32 cellular contexts compared by ENCODE assay signal in genomic region chr14:99517046-99517642, GRCh38. TPM values are rescaled to one million over a fixed set of nuclear protein-coding genes. Genes with fewer than 3 reads are reported as not detected.
A peak's percentile ranks its signal among the peaks of the same experiment; 100 is the strongest.
DNase-seq lines count a peak whose midpoint lies in the region; ATAC-seq, FAIRE-seq and TF ChIP-seq lines count a peak whose summit lies in the region.
"Had no signal": no experiment of that assay in that cellular context is flagged by ENCODE, and none has a peak within 500 bp of the region (broad histone marks: within the 10 kb centered on the region; RNA-seq: fewer than 3 reads in every experiment).

No MANE protein-coding gene starts in this region.

- no peak overlapping the region for H2AFZ ChIP-seq in H1 (ENCODE audit: low read length)
- H2AFZ ChIP-seq in trophoblast cell (ENCODE audit: insufficient read depth, low read length, poor library complexity), result no peak overlapping the region

- no peak overlapping the region for H3K4me2 ChIP-seq in H1 (ENCODE audit: insufficient read depth in 1 of 2, low read depth in 2 of 2, low read length in 2 of 2)
- H3K4me2 ChIP-seq in trophoblast cell (ENCODE audit: low read length), result no peak overlapping the region
- H3K4me2 ChIP-seq: KMS-11 had no signal

- no peak overlapping the region for H3K56ac ChIP-seq in H1 (replicated peaks; ENCODE audit: insufficient read length, low read depth, low read length)

- H3K23me2 ChIP-seq in H1 (ENCODE audit: low read depth, low read length), result no peaks in the 10 kb centered on the region

- no peak for TF ChIP-seq EP300 in H1 (IDR thresholded peaks at IDR 0.05; ENCODE audit: borderline replicate concordance in 1 of 2, low read depth in 2 of 2, low read length in 2 of 2)

- H3K4me3 ChIP-seq in right cardiac atrium (ENCODE audit: low read length) (no peak overlapping the region), H1 (ENCODE audit: extremely low read depth in 1 of 4, insufficient read depth in 2 of 4, low read depth in 3 of 4, low read length in 4 of 4) (no peak overlapping the region), trophoblast cell (ENCODE audit: low read depth, low read length) (no peak overlapping the region)
- H3K4me3 ChIP-seq: psoas muscle, SK-N-MC, skin epidermis, thyroid gland had no signal

- H3K27ac ChIP-seq in right cardiac atrium (ENCODE audit: low read length), result no peak overlapping the region
- H3K27ac ChIP-seq in H1 (ENCODE audit: low read depth, low read length), result no peak overlapping the region
- no peak overlapping the region for H3K27ac ChIP-seq in trophoblast cell (ENCODE audit: low read depth, low read length)
- H3K27ac ChIP-seq: brain microvascular endothelial cell, C4-2B, KMS-11, psoas muscle, SK-N-MC, skin epidermis, thyroid gland had no signal

- peak in 2 of 3 experiments; percentile 9 to 17; a peak in 2 of 4 replicates for TF ChIP-seq CTCF in H1 (IDR thresholded peaks at IDR 0.05; ENCODE audit: control extremely low read depth in 1 of 3, insufficient read depth in 1 of 3, low read depth in 1 of 3, low read length in 3 of 3)

- H3K23ac ChIP-seq in H1 (ENCODE audit: insufficient read length) (no peak overlapping the region), trophoblast cell (ENCODE audit: low read length) (no peak overlapping the region)

- no peak overlapping the region for H3K4ac ChIP-seq in H1 (replicated peaks; ENCODE audit: insufficient read length, low read depth, low read length)
- H3K4ac ChIP-seq in trophoblast cell (ENCODE audit: low read depth, low read length), result no peak overlapping the region

- no peak overlapping the region for H4K5ac ChIP-seq in H1 (ENCODE audit: insufficient read length, low read depth, low read length)

- H2BK12ac ChIP-seq in H1 (ENCODE audit: low read depth, low read length) (no peak overlapping the region; the same call in 1 of the 2 replicates), trophoblast cell (ENCODE audit: low read length) (no peak overlapping the region)

- TF ChIP-seq RAD21 in H1 (IDR thresholded peaks at IDR 0.05 in 1 of 2, conservative IDR thresholded peaks at IDR 0.05 in 1 of 2; ENCODE audit: low read depth in 2 of 2, low read length in 2 of 2), result peak in 1 of 2 experiments; percentile 34; a peak in 1 of 4 replicates

- H3K79me2 ChIP-seq in H1 (ENCODE audit: control insufficient read depth in 1 of 2, insufficient read depth in 2 of 2, low read length in 2 of 2) (peaks cover 0 to 2% of the 10 kb centered on the region in 2 experiments; a peak in 1 of 4 replicates), trophoblast cell (ENCODE audit: control insufficient read depth, insufficient read depth, low read length, poor library complexity) (no peaks in the 10 kb centered on the region)

- DNase-seq in right cardiac atrium (peak in 2 of 3 donors; percentile 51 to 55), Right ventricle myocardium superior (no peak), H1 (ENCODE audit: low read depth in 1 of 2, low spot score in 2 of 2) (no peak), trophoblast cell (peak; percentile 33 to 36), NCI-H1417 (lab: John Stamatoyannopoulos, UW) (no peak), dermis blood vessel endothelial cell (no peak), RPMI8226 (no peak)
- DNase-seq in activated CD4-positive, alpha-beta T cell treated with anti-CD3 and anti-CD28 coated beads for 1 hour, result no peak
- DNase-seq: activated CD4-positive, alpha-beta T cell treated with anti-CD3 and anti-CD28 coated beads, Interleukin-2, amount 10 ng/mL, durations not matched to agents 24 days and 14 days; activated naive CD4-positive, alpha-beta T cell treated with Interleukin-2 at 50 U/mL for 16 hours; activated T-cell treated with anti-CD3 and anti-CD28 coated beads, Interleukin-2, amount 50 U/mL, for 72 hours; brain microvascular endothelial cell; Calu3; DMS79 treated with DMSO at 0.1 percent for 48 hours; effector CD8-positive, alpha-beta T cell; GF-D8; glutamatergic neuron; HCEC 1CT; kidney glomerular epithelial cell; mesendoderm; MM.1S; NCI-H2081; NCI-H226; NCI-H748 treated with DMSO at 0.1 percent for 48 hours; stimulated activated naive CD8-positive, alpha-beta T cell treated with anti-CD3 and anti-CD28 coated beads, Interleukin-15, amount 100 ng/mL, for 72 hours; thyroid gland had no signal

- H4K8ac ChIP-seq in H1 (ENCODE audit: extremely low read depth, insufficient read depth, low read length) (peak overlapping the region; percentile 58), trophoblast cell (ENCODE audit: low read depth, low read length) (no peak overlapping the region)

- H3K4me1 ChIP-seq in right cardiac atrium (ENCODE audit: control insufficient read depth, insufficient read depth, low read length) (no peaks in the 10 kb centered on the region), H1 (replicated peaks in 1 of 4; ENCODE audit: control insufficient read depth in 3 of 4, insufficient read depth in 4 of 4, low read length in 3 of 4) (peaks cover 0 to 4% (median 0%) of the 10 kb centered on the region in 4 experiments; a peak in 3 of 7 replicates), trophoblast cell (ENCODE audit: control insufficient read depth in 1 of 2, insufficient read depth in 2 of 2, low read length in 2 of 2) (peaks cover 0 to 2% of the 10 kb centered on the region in 2 experiments)
- H3K4me1 ChIP-seq: psoas muscle had no signal

- H3K9ac ChIP-seq in H1 (replicated peaks in 1 of 4; ENCODE audit: extremely low read depth in 1 of 4, low read depth in 3 of 4, low read length in 3 of 4) (peak overlapping the region in 1 of 4 experiments; percentile 3; a peak in 1 of 7 replicates), trophoblast cell (ENCODE audit: low read length) (no peak overlapping the region)
- H3K9ac ChIP-seq: KMS-11 had no signal

- 83% methylated on average over 14 of the region's 14 CpGs for WGBS in right cardiac atrium
- WGBS in H1 (ENCODE audit: extremely low coverage in 1 of 2, insufficient coverage in 1 of 2, insufficient read length in 1 of 2, insufficient replicate concordance in 2 of 2, low coverage in 1 of 2, low lambda C conversion rate in 2 of 2, missing lambda C conversion rate in 1 of 2), 2 experiments, result 82% methylated on average over 14 of the region's 14 CpGs; no CpG with 5 or more reads in 1 of the 2 experiments
- WGBS in trophoblast cell (ENCODE audit: extremely low coverage, insufficient coverage, insufficient read length), result no CpG with 5 or more reads among the region's 14 CpGs

- no peaks in the 10 kb centered on the region; the same call in 1 of the 2 replicates for H3K79me1 ChIP-seq in H1 (ENCODE audit: low read depth, low read length)
- no peaks in the 10 kb centered on the region for H3K79me1 ChIP-seq in trophoblast cell (ENCODE audit: low read length)

- POLR2A ChIA-PET in H1 (lab: Charles Lee; ENCODE audit: partially characterized antibody), result interaction anchor here (1.0 to 1.7 kb wide), 3 partner anchors 25 to 88 kb away, joined by 3 to 5 read pairs (median 3); no protein-coding TSS in a partner anchor

- H4K20me1 ChIP-seq in H1 (replicated peaks in 1 of 2; ENCODE audit: control insufficient read depth in 1 of 2, insufficient read depth in 2 of 2, low read length in 2 of 2), result peaks cover 3 to 5% of the 10 kb centered on the region in 2 experiments

- FAIRE-seq in H1 (lab: Jason Lieb, UNC), result no peak
- FAIRE-seq: GM19239 had no signal

- H2AK5ac ChIP-seq in H1 (ENCODE audit: low read depth, low read length), result no peak overlapping the region
- H2AK5ac ChIP-seq in trophoblast cell (ENCODE audit: low read length), result no peak overlapping the region

- H2BK5ac ChIP-seq in H1 (ENCODE audit: low read depth, low read length), result no peak overlapping the region
- no peak overlapping the region for H2BK5ac ChIP-seq in trophoblast cell (ENCODE audit: low read depth, low read length, poor library complexity)

- H3K14ac ChIP-seq in H1 (ENCODE audit: insufficient read length) (no peak overlapping the region), trophoblast cell (ENCODE audit: low read length) (no peak overlapping the region)

- TF ChIP-seq POLR2A in H1 (IDR thresholded peaks at IDR 0.05; ENCODE audit: control extremely low read depth in 1 of 2, low read depth in 2 of 2, low read length in 2 of 2), result no peak

- H2BK15ac ChIP-seq in H1 (ENCODE audit: low read length), result no peak overlapping the region

- H2BK120ac ChIP-seq in H1 (replicated peaks; ENCODE audit: low read depth, low read length), result no peak overlapping the region
- no peak overlapping the region for H2BK120ac ChIP-seq in trophoblast cell (ENCODE audit: insufficient read depth, low read length, poor library complexity)

- CTCF ChIA-PET in H1 (lab: Charles Lee; ENCODE audit: partially characterized antibody), result interaction anchor here (0.7 to 3.8 kb wide), 25 partner anchors 11 to 172 kb away, joined by 3 to 32 read pairs (median 4); no protein-coding TSS in a partner anchor

- H4K12ac ChIP-seq in trophoblast cell (ENCODE audit: low read depth, low read length), result no peak overlapping the region

- ATAC-seq in right cardiac atrium, result no peak
- no peak for ATAC-seq in Right ventricle myocardium superior (ENCODE audit: poor library complexity)
- ATAC-seq: stimulated activated naive CD8-positive, alpha-beta T cell treated with anti-CD3 and anti-CD28 coated beads, Interleukin-15, amount 100 ng/mL, for 72 hours had no signal

- intact Hi-C loops in right cardiac atrium (cut with DNase I), result loop anchor here in 1 of 4 donors (5.0 kb wide), 1 partner anchor 110 kb away; no protein-coding TSS in a partner anchor
- intact Hi-C loops in Right ventricle myocardium superior (cut with DNase I), result no loop called here

- H3K27me3 ChIP-seq in right cardiac atrium (ENCODE audit: control insufficient read depth, insufficient read depth) (no peaks in the 10 kb centered on the region), H1 (replicated peaks in 1 of 4; ENCODE audit: control insufficient read depth in 3 of 4, extremely low read depth in 1 of 4, insufficient read depth in 3 of 4, low read length in 3 of 4) (no peaks in the 10 kb centered on the region), trophoblast cell (ENCODE audit: insufficient read depth, low read length) (no peaks in the 10 kb centered on the region)
- H3K27me3 ChIP-seq: brain microvascular endothelial cell, thyroid gland had no signal

- H3K9me3 ChIP-seq in right cardiac atrium (ENCODE audit: control insufficient read depth, low read length) (no peaks in the 10 kb centered on the region), H1 (ENCODE audit: insufficient read depth in 2 of 2, low read depth in 1 of 2, low read length in 1 of 2) (no peaks in the 10 kb centered on the region), trophoblast cell (ENCODE audit: insufficient read depth, low read depth, low read length) (no peaks in the 10 kb centered on the region)
- H3K9me3 ChIP-seq: psoas muscle, thyroid gland had no signal

- H4K91ac ChIP-seq in H1 (replicated peaks; ENCODE audit: insufficient read length, low read length), result no peak overlapping the region
- no peak overlapping the region for H4K91ac ChIP-seq in trophoblast cell (ENCODE audit: low read depth, low read length)

- H3K36me3 ChIP-seq in H1 (ENCODE audit: control insufficient read depth in 2 of 4, insufficient read depth in 4 of 4, low read length in 3 of 4), result peaks cover 0 to 4% (median 0%) of the 10 kb centered on the region in 4 experiments; a peak in 2 of 8 replicates
- peaks cover 26 to 33% of the 10 kb centered on the region in 2 experiments for H3K36me3 ChIP-seq in trophoblast cell (ENCODE audit: control insufficient read depth in 1 of 2, insufficient read depth in 2 of 2, low read length in 2 of 2)
- H3K36me3 ChIP-seq: thyroid gland had no signal

- H3K18ac ChIP-seq in H1 (ENCODE audit: extremely low read depth, low read length) (no peak overlapping the region), trophoblast cell (ENCODE audit: low read length) (no peak overlapping the region)

- H2BK20ac ChIP-seq in H1 (ENCODE audit: low read length), result no peak overlapping the region

RNA-seq across cellular contexts. Expression of gene CCNK, which starts 35.9 kb away (rescaled TPM):
- total RNA-seq in right cardiac atrium (10 to 100 TPM; 30.0 to 36.5 (median 31.4) TPM), Right ventricle myocardium superior (31.9 TPM), dermis blood vessel endothelial cell (25.7 and 36.7 TPM in 2 replicates)
- polyA plus RNA-seq in right cardiac atrium (12.2 TPM), H1 (2011; rRNA removed) (10.7 and 14.7 TPM in 2 replicates)
- total RNA-seq in H1 (2021; fragmentation: NEBNext Ultra II Directional; extraction: Animal tissue kit (Norgen Biotek cat#: 25700)), result 81.9 and 82.7 TPM in 2 replicates
- 12.5 TPM for polyA plus RNA-seq in H1 (2011; cell fraction: cytosol; rRNA removed)
- polyA plus RNA-seq in H1 (2011; cell fraction: nucleus; rRNA removed), result 15.2 TPM
- 52.2 to 103 TPM (median 60.4 TPM) in 4 replicates for polyA plus RNA-seq in H1 (2012, experiment 1 of 2)
- polyA plus RNA-seq in H1 (2012, experiment 2 of 2), result 62.7 TPM
- 53.6 TPM for polyA plus RNA-seq in H1 (2013, experiment 1 of 2)
- polyA plus RNA-seq in H1 (2013, experiment 2 of 2), result 57.8 TPM
- 17.0 and 27.3 TPM in 2 replicates for polyA minus RNA-seq in H1 (2011; rRNA and poly(A)+ RNA removed)
- 37.3 TPM for polyA minus RNA-seq in H1 (2011; cell fraction: cytosol; rRNA and poly(A)+ RNA removed)
- polyA minus RNA-seq in H1 (2011; cell fraction: nucleus; rRNA and poly(A)+ RNA removed), result 21.9 TPM
- 105 TPM in 2 replicates for polyA plus RNA-seq in trophoblast cell (2013)

RNA-seq across cellular contexts. Expression of gene SETD3, which starts 36.5 kb away (rescaled TPM):
- total RNA-seq in right cardiac atrium, result 100 to 1,000 TPM; 101 to 127 (median 113) TPM
- polyA plus RNA-seq in right cardiac atrium, result 65.4 TPM
- total RNA-seq in Right ventricle myocardium superior, result 92.5 TPM
- total RNA-seq in H1 (2021; fragmentation: NEBNext Ultra II Directional; extraction: Animal tissue kit (Norgen Biotek cat#: 25700)), result 60.1 and 64.0 TPM in 2 replicates
- 16.0 and 24.0 TPM in 2 replicates for polyA plus RNA-seq in H1 (2011; rRNA removed)
- 25.0 TPM for polyA plus RNA-seq in H1 (2011; cell fraction: cytosol; rRNA removed)
- 18.3 TPM for polyA plus RNA-seq in H1 (2011; cell fraction: nucleus; rRNA removed)
- polyA plus RNA-seq in H1 (2012, experiment 1 of 2), result 33.2 to 61.8 TPM (median 36.0 TPM) in 4 replicates
- 7.7 TPM for polyA plus RNA-seq in H1 (2012, experiment 2 of 2)
- 42.9 TPM for polyA plus RNA-seq in H1 (2013, experiment 1 of 2)
- 46.9 TPM for polyA plus RNA-seq in H1 (2013, experiment 2 of 2)
- 44.8 and 60.0 TPM in 2 replicates for polyA minus RNA-seq in H1 (2011; rRNA and poly(A)+ RNA removed)
- polyA minus RNA-seq in H1 (2011; cell fraction: cytosol; rRNA and poly(A)+ RNA removed), result 33.7 TPM
- polyA minus RNA-seq in H1 (2011; cell fraction: nucleus; rRNA and poly(A)+ RNA removed), result 68.5 TPM
- polyA plus RNA-seq in trophoblast cell (2013), result 81.6 and 81.8 TPM in 2 replicates
- total RNA-seq in dermis blood vessel endothelial cell, result 69.8 and 82.7 TPM in 2 replicates

Comparison
In these comparisons a context has a peak if more than half of its experiments do, and no peak if none do; other contexts are left out.
1. DNase-seq: peak in right cardiac atrium (2 of 3) and trophoblast cell (2 of 2); none in Right ventricle myocardium superior (single experiment), H1 (0 of 2), NCI-H1417 (0 of 3), dermis blood vessel endothelial cell (single experiment), RPMI8226 (single experiment) and activated CD4-positive, alpha-beta T cell treated with anti-CD3 and anti-CD28 coated beads for 1 hour (single experiment).